27 cellular contexts compared by ENCODE assay signal in the genomic region with DNA sequence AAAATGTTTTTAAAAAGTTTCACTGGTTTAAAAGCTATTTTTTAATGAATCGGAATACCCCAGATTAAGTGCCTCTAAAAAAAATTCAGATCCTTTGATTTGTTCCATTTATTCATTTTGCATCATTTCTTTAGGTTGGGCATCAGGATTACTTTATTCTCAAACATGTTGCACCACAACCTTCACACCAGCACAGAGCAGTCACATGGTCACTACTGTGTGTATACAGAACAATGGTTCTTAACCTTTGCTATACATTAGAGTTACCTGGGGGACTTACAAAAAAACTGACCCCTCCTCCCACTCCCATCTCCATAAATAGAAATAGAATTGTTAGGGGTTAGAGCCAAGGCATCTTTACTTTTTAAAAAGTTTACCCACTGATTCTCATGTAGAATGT.
"Had no signal": no experiment of that assay in that cellular context is flagged by ENCODE, and none has a peak within 500 bp of the region (broad histone marks: within the 10 kb centered on the region; RNA-seq: fewer than 3 reads in every experiment).

No MANE protein-coding gene starts in this region.

- H3K4me1 Mint-ChIP-seq: activated CD4-positive, alpha-beta memory T cell treated with anti-CD3 and anti-CD28 coated beads, Interleukin-2, amount 10 ng/mL, durations not matched to agents 7 days and 5 days; activated naive CD4-positive, alpha-beta T cell treated with anti-CD3 and anti-CD28 coated beads, Interleukin-2, amount 10 ng/mL, durations not matched to agents 7 days and 5 days; activated naive CD8-positive, alpha-beta T cell treated with anti-CD3 and anti-CD28 coated beads for 36 hours had no signal

- H3K27ac ChIP-seq: brain microvascular endothelial cell, cardiac muscle cell, KMS-11, RWPE1, SJCRH30, VCaP had no signal

- H3K9me2 ChIP-seq: SK-N-SH had no signal

- DNase-seq: activated CD4-positive, alpha-beta memory T cell treated with anti-CD3 and anti-CD28 coated beads, Interleukin-2, amount 10 ng/mL, durations not matched to agents 7 days and 5 days; activated CD4-positive, alpha-beta T cell treated with anti-CD3 and anti-CD28 coated beads, Interleukin-2, amount 50 U/mL, for 1 hour; activated CD4-positive, CD25-positive, alpha-beta regulatory T cell; activated gamma-delta T cell treated with Interleukin-2 at 50 U/mL for 16 hours; activated naive CD4-positive, alpha-beta T cell treated with anti-CD3 and anti-CD28 coated beads, Interleukin-2, amount 10 ng/mL, durations not matched to agents 7 days and 5 days; activated naive CD8-positive, alpha-beta T cell treated with anti-CD3 and anti-CD28 coated beads for 36 hours; activated T-cell treated with anti-CD3 and anti-CD28 coated beads for 4 hours; activated T-cell treated with anti-CD3 and anti-CD28 coated beads, Interleukin-2, amount 50 U/mL, for 72 hours; brain microvascular endothelial cell; NCI-H1105; NCI-H1436; NCI-H1694 treated with DMSO at 0.1 percent for 48 hours; NCI-H2029 treated with DMSO at 0.1 percent for 48 hours; NCI-H345; NCI-H510A; NCI-H526 treated with DMSO at 0.1 percent for 48 hours; OCI-M1; Right ventricle myocardium superior; SJCRH30; SK-N-SH; T-helper 1 cell had no signal

- H3K36me3 ChIP-seq: brain microvascular endothelial cell, cardiac muscle cell, SJCRH30 had no signal

- H3K27me3 Mint-ChIP-seq: activated naive CD8-positive, alpha-beta T cell treated with anti-CD3 and anti-CD28 coated beads for 36 hours had no signal

- H3K9ac ChIP-seq: KMS-11, SK-N-SH had no signal

- H3K9me3 ChIP-seq: SJCRH30, SK-N-SH had no signal

- H3K4me3 ChIP-seq: cardiac muscle cell, SJCRH30 had no signal

- H3K27me3 ChIP-seq: brain microvascular endothelial cell, cardiac muscle cell, SJCRH30 had no signal

- H3K4me3 Mint-ChIP-seq: activated CD4-positive, alpha-beta memory T cell treated with anti-CD3 and anti-CD28 coated beads, Interleukin-2, amount 10 ng/mL, durations not matched to agents 7 days and 5 days; activated naive CD4-positive, alpha-beta T cell treated with anti-CD3 and anti-CD28 coated beads, Interleukin-2, amount 10 ng/mL, durations not matched to agents 7 days and 5 days; activated naive CD8-positive, alpha-beta T cell treated with anti-CD3 and anti-CD28 coated beads for 36 hours; activated T-cell treated with anti-CD3 and anti-CD28 coated beads, Interleukin-2, amount 50 U/mL, for 72 hours had no signal

- ATAC-seq: activated T-cell treated with anti-CD3 and anti-CD28 coated beads, Interleukin-2, amount 50 U/mL, for 72 hours; Panc1 had no signal

- H3K9me3 Mint-ChIP-seq: activated T-helper 2 cell treated with anti-CD3 and anti-CD28 coated beads, Interferon-gamma antibody, Interleukin-2, Interleukin-4, amounts not matched to agents 10 μg/mL and 5 μg/mL and 100 μg/mL, durations not matched to agents 14 hours and 24 hours and 36 hours had no signal

- H3K27ac Mint-ChIP-seq: activated CD4-positive, alpha-beta memory T cell treated with anti-CD3 and anti-CD28 coated beads, Interleukin-2, amount 10 ng/mL, durations not matched to agents 7 days and 5 days; activated naive CD4-positive, alpha-beta T cell treated with anti-CD3 and anti-CD28 coated beads, Interleukin-2, amount 10 ng/mL, durations not matched to agents 7 days and 5 days; activated naive CD8-positive, alpha-beta T cell treated with anti-CD3 and anti-CD28 coated beads for 36 hours; activated T-cell treated with anti-CD3 and anti-CD28 coated beads, Interleukin-2, amount 50 U/mL, for 72 hours; activated T-helper 2 cell treated with anti-CD3 and anti-CD28 coated beads, Interferon-gamma antibody, Interleukin-2, Interleukin-4, amounts not matched to agents 10 μg/mL and 5 μg/mL and 100 μg/mL, durations not matched to agents 14 hours and 24 hours and 36 hours had no signal

- H3K4me2 ChIP-seq: KMS-11, SK-N-SH had no signal
